ENCODE assay signal across 10 cellular contexts in genomic region chr1:2322065-2322571, GRCh38.
DNase-seq lines count a peak whose midpoint lies in the region; ATAC-seq and TF ChIP-seq lines count a peak whose summit lies in the region.
"Had no signal": no experiment of that assay in that cellular context is flagged by ENCODE, and none has a peak within 500 bp of the region (broad histone marks: within the 10 kb centered on the region; RNA-seq: fewer than 3 reads in every experiment).

No MANE protein-coding gene starts in this region.

- no peak for TF ChIP-seq POLR2A in Peyer's patch (IDR thresholded peaks at IDR 0.05)

- H3K9me3 Mint-ChIP-seq in naive B cell, result no peaks in the 10 kb centered on the region

- DNase-seq in Peyer's patch, result no peak
- DNase-seq in fibroblast of the aortic adventitia (ENCODE audit: low read depth), result peak; percentile 90
- DNase-seq in naive B cell, result no peak
- no peak for DNase-seq in KBM-7
- DNase-seq in pons (ENCODE audit: low spot score), result no peak
- no peak for DNase-seq in T-helper 1 cell
- no peak for DNase-seq in SIG-M5 treated with dmso at 0.1 percent for 504 hours (lab: John Stamatoyannopoulos, UW; ENCODE audit: unreplicated experiment)
- DNase-seq: activated CD8-positive, alpha-beta T cell treated with anti-CD3 and anti-CD28 coated beads, Interleukin-2, amount 10 ng/mL, durations not matched to agents 7 days and 5 days; DND-41 had no signal

- no peak overlapping the region for H3K4me3 Mint-ChIP-seq in naive B cell
- H3K4me3 Mint-ChIP-seq: activated CD8-positive, alpha-beta T cell treated with anti-CD3 and anti-CD28 coated beads, Interleukin-2, amount 10 ng/mL, durations not matched to agents 7 days and 5 days had no signal

- peaks cover 0 to 13% (median 3%) of the 10 kb centered on the region in 3 donors for H3K4me1 Mint-ChIP-seq in naive B cell

- peaks cover 0 to 21% (median 6%) of the 10 kb centered on the region in 3 donors for H3K27me3 Mint-ChIP-seq in naive B cell

- H3K79me2 ChIP-seq in ACC112 (ENCODE audit: control insufficient read depth, insufficient read depth, low read length, unreplicated experiment), result no peaks in the 10 kb centered on the region

- no peaks in the 10 kb centered on the region for H3K36me3 Mint-ChIP-seq in naive B cell

- peaks cover 19% of the 10 kb centered on the region for H3K4me1 ChIP-seq in ACC112 (ENCODE audit: control insufficient read depth, insufficient read depth, low read length, unreplicated experiment)
- H3K4me1 ChIP-seq in Peyer's patch, result peaks cover 0 to 14% (median 0%) of the 10 kb centered on the region in 4 donors

- peak overlapping the region; percentile 66 for H3K4me3 ChIP-seq in ACC112 (ENCODE audit: low read depth, low read length)
- H3K4me3 ChIP-seq in Peyer's patch, result no peak overlapping the region
- H3K4me3 ChIP-seq in fibroblast of the aortic adventitia (ENCODE audit: low read depth, low read length), result no peak overlapping the region

- peak; percentile 27 to 35 for ATAC-seq in naive B cell (ENCODE audit: low read depth in 2 of 2)
- ATAC-seq: activated CD8-positive, alpha-beta T cell treated with anti-CD3 and anti-CD28 coated beads, Interleukin-2, amount 10 ng/mL, durations not matched to agents 7 days and 5 days had no signal

- H3K27ac ChIP-seq in ACC112 (ENCODE audit: low read depth, low read length) (peak overlapping the region; percentile 36), Peyer's patch (peak overlapping the region; percentile 43 to 76 (median 56))

- no peaks in the 10 kb centered on the region for H3K9me3 ChIP-seq in Peyer's patch

- no peak for TF ChIP-seq CTCF in Peyer's patch (IDR thresholded peaks at IDR 0.05)
- TF ChIP-seq CTCF in fibroblast of the aortic adventitia (IDR thresholded peaks at IDR 0.05; ENCODE audit: insufficient read depth, low read length), result peak; percentile 10

- no peaks in the 10 kb centered on the region for H3K36me3 ChIP-seq in ACC112 (ENCODE audit: insufficient read depth, low read length)
- no peaks in the 10 kb centered on the region for H3K36me3 ChIP-seq in Peyer's patch

- H3K27ac Mint-ChIP-seq in naive B cell, result peak overlapping the region in 1 of 6 donors; percentile 41
- H3K27ac Mint-ChIP-seq: activated CD8-positive, alpha-beta T cell treated with anti-CD3 and anti-CD28 coated beads, Interleukin-2, amount 10 ng/mL, durations not matched to agents 7 days and 5 days had no signal

- peak overlapping the region; percentile 40 for H2AFZ ChIP-seq in ACC112 (ENCODE audit: low read length, unreplicated experiment)

- H3K27me3 ChIP-seq in ACC112 (ENCODE audit: insufficient read depth, low read length), result no peaks in the 10 kb centered on the region
- H3K27me3 ChIP-seq in Peyer's patch, result no peaks in the 10 kb centered on the region

- in situ Hi-C loops in KBM-7 (cut with MboI; ENCODE audit: low pct_unique_long_range_greater_than_20kb, low sequenced_read_pairs), result no loop called here
